1 cellular context compared by ENCODE assay signal in the genomic region with DNA sequence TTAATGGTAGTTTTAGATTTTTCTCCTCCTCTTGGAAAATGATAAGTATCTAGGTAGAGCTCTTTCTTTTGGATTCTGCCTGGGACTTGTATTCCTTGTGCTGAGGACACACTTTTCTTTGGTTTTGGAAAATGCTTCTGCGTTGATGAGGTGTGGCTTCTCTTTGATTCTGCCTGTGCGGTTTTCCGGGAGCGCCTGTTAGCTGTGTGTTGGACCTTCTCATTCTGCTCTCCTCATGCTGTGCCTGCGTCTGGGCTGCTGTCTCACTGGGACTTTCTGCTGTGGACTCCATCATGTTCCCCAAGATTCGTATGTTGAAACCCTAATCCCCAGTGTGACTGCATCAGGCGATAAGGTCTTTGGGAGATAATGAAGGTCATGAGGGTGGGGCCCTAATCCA.
A peak's percentile ranks its signal among the peaks of the same experiment; 100 is the strongest.
TF ChIP-seq lines count a peak whose summit lies in the region.

No MANE protein-coding gene starts in this region.

TF ChIP-seq in HepG2, 621 proteins besides CTCF, POLR2A, EP300 and RAD21:
- no peak for TF ChIP-seq ZNF446 (CRISPR knock-in tag; IDR thresholded peaks at IDR 0.05)
- TF ChIP-seq BCL6 (CRISPR knock-in tag; IDR thresholded peaks at IDR 0.05): no peak
- TF ChIP-seq, protein P1, sequence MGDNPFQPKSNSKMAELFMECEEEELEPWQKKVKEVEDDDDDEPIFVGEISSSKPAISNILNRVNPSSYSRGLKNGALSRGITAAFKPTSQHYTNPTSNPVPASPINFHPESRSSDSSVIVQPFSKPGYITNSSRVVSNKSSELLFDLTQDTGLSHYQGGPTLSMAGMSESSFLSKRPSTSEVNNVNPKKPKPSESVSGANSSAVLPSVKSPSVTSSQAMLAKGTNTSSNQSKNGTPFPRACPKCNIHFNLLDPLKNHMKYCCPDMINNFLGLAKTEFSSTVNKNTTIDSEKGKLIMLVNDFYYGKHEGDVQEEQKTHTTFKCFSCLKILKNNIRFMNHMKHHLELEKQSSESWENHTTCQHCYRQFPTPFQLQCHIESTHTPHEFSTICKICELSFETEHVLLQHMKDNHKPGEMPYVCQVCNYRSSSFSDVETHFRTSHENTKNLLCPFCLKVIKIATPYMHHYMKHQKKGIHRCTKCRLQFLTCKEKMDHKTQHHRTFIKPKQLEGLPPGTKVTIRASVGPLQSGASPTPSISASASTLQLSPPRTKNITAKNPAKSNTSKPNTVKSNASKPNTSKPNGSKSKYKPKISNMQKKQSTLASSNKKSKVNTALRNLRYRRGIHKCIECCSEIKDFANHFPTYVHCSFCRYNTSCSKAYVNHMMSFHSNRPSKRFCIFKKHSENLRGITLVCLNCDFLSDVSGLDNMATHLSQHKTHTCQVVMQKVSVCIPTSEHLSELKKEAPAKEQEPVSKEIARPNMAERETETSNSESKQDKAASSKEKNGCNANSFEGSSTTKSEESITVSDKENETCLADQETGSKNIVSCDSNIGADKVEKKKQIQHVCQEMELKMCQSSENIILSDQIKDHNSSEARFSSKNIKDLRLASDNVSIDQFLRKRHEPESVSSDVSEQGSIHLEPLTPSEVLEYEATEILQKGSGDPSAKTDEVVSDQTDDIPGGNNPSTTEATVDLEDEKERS (CRISPR knock-in tag; IDR thresholded peaks at IDR 0.05): 0 out of 2 replicates have a peak, but pooled peaks have one; percentile 32
- peak; percentile 98 for TF ChIP-seq ZNF331 (CRISPR knock-in tag; IDR thresholded peaks at IDR 0.05)
- TF ChIP-seq, protein P2, sequence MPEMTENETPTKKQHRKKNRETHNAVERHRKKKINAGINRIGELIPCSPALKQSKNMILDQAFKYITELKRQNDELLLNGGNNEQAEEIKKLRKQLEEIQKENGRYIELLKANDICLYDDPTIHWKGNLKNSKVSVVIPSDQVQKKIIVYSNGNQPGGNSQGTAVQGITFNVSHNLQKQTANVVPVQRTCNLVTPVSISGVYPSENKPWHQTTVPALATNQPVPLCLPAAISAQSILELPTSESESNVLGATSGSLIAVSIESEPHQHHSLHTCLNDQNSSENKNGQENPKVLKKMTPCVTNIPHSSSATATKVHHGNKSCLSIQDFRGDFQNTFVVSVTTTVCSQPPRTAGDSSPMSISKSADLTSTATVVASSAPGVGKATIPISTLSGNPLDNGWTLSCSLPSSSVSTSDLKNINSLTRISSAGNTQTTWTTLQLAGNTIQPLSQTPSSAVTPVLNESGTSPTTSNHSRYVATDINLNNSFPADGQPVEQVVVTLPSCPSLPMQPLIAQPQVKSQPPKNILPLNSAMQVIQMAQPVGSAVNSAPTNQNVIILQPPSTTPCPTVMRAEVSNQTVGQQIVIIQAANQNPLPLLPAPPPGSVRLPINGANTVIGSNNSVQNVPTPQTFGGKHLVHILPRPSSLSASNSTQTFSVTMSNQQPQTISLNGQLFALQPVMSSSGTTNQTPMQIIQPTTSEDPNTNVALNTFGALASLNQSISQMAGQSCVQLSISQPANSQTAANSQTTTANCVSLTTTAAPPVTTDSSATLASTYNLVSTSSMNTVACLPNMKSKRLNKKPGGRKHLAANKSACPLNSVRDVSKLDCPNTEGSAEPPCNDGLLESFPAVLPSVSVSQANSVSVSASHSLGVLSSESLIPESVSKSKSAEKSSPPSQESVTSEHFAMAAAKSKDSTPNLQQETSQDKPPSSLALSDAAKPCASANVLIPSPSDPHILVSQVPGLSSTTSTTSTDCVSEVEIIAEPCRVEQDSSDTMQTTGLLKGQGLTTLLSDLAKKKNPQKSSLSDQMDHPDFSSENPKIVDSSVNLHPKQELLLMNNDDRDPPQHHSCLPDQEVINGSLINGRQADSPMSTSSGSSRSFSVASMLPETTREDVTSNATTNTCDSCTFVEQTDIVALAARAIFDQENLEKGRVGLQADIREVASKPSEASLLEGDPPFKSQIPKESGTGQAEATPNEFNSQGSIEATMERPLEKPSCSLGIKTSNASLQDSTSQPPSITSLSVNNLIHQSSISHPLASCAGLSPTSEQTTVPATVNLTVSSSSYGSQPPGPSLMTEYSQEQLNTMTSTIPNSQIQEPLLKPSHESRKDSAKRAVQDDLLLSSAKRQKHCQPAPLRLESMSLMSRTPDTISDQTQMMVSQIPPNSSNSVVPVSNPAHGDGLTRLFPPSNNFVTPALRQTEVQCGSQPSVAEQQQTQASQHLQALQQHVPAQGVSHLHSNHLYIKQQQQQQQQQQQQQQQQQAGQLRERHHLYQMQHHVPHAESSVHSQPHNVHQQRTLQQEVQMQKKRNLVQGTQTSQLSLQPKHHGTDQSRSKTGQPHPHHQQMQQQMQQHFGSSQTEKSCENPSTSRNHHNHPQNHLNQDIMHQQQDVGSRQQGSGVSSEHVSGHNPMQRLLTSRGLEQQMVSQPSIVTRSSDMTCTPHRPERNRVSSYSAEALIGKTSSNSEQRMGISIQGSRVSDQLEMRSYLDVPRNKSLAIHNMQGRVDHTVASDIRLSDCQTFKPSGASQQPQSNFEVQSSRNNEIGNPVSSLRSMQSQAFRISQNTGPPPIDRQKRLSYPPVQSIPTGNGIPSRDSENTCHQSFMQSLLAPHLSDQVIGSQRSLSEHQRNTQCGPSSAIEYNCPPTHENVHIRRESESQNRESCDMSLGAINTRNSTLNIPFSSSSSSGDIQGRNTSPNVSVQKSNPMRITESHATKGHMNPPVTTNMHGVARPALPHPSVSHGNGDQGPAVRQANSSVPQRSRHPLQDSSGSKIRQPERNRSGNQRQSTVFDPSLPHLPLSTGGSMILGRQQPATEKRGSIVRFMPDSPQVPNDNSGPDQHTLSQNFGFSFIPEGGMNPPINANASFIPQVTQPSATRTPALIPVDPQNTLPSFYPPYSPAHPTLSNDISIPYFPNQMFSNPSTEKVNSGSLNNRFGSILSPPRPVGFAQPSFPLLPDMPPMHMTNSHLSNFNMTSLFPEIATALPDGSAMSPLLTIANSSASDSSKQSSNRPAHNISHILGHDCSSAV (CRISPR knock-in tag; IDR thresholded peaks at IDR 0.05; ENCODE audit: borderline replicate concordance): no peak
- TF ChIP-seq ZNF589 (CRISPR knock-in tag; conservative IDR thresholded peaks at IDR 0.05): no peak
